Comparison of ENCODE assay signal across 19 cellular contexts in genomic region chr5:65127181-65127901, GRCh38.
A peak's percentile ranks its signal among the peaks of the same experiment; 100 is the strongest.
DNase-seq lines count a peak whose midpoint lies in the region; ATAC-seq and TF ChIP-seq lines count a peak whose summit lies in the region.
"Had no signal": no experiment of that assay in that cellular context is flagged by ENCODE, and none has a peak within 500 bp of the region (broad histone marks: within the 10 kb centered on the region; RNA-seq: fewer than 3 reads in every experiment).

No MANE protein-coding gene starts in this region.

- H3K27me3 ChIP-seq in heart right ventricle, result no peaks in the 10 kb centered on the region
- H3K27me3 ChIP-seq: tibial nerve had no signal

- intact Hi-C loops in heart right ventricle (cut with DNase I), result no loop called here
- intact Hi-C loops in Right ventricle myocardium superior (cut with DNase I), result no loop called here

- H3K27ac ChIP-seq in heart right ventricle (peak overlapping the region in 2 of 10 donors; percentile 29 to 68), mesodermal cell (ENCODE audit: low read depth, low read length, severe bottlenecking) (peak overlapping the region; percentile 74)
- H3K27ac ChIP-seq: tibial nerve had no signal

- TF ChIP-seq CTCF in heart right ventricle (IDR thresholded peaks at IDR 0.05), result no peak
- TF ChIP-seq CTCF in brain (conservative IDR thresholded peaks at IDR 0.05), result no peak

- peak overlapping the region; percentile 48 to 96 (median 84) for H3K27ac Mint-ChIP-seq in brain
- H3K27ac Mint-ChIP-seq: activated T-helper 2 cell treated with anti-CD3 and anti-CD28 coated beads, Interferon-gamma antibody, Interleukin-2, Interleukin-4, amounts not matched to agents 10 μg/mL and 5 μg/mL and 100 μg/mL, durations not matched to agents 14 hours and 24 hours and 36 hours; naive B cell; T-helper 1 cell treated with Interleukin-12 subunit alpha and Interleukin-12 subunit beta and Interleukin-4 antibody, amounts not matched to agents 30 μg/mL and 1 μg/mL, for 36 hours had no signal

- no peaks in the 10 kb centered on the region for H3K36me3 Mint-ChIP-seq in brain
- H3K36me3 Mint-ChIP-seq: naive B cell had no signal

- peaks cover 0 to 26% (median 10%) of the 10 kb centered on the region in 9 donors for H3K4me1 ChIP-seq in heart right ventricle
- H3K4me1 ChIP-seq in mesodermal cell (ENCODE audit: control insufficient read depth, insufficient read depth, low read length, poor library complexity, severe bottlenecking), result peaks cover 18% of the 10 kb centered on the region

- H3K4me3 ChIP-seq in heart right ventricle (no peak overlapping the region), mesodermal cell (ENCODE audit: extremely low read depth, insufficient read depth, low read length, poor library complexity, severe bottlenecking) (no peak overlapping the region)
- H3K4me3 ChIP-seq: HAP-1, skin epidermis, tibial nerve had no signal

- peak in 5 of 8 donors; percentile 27 to 58 (median 36) for ATAC-seq in heart right ventricle
- no peak for ATAC-seq in Right ventricle myocardium superior (ENCODE audit: poor library complexity)

- H3K4me1 Mint-ChIP-seq in brain, result peaks cover 41% of the 10 kb centered on the region
- H3K4me1 Mint-ChIP-seq: naive B cell had no signal

- no peaks in the 10 kb centered on the region for H3K9me3 Mint-ChIP-seq in brain
- H3K9me3 Mint-ChIP-seq: activated T-helper 2 cell treated with anti-CD3 and anti-CD28 coated beads, Interferon-gamma antibody, Interleukin-2, Interleukin-4, amounts not matched to agents 10 μg/mL and 5 μg/mL and 100 μg/mL, durations not matched to agents 14 hours and 24 hours and 36 hours; naive B cell; T-helper 1 cell treated with Interleukin-12 subunit alpha and Interleukin-12 subunit beta and Interleukin-4 antibody, amounts not matched to agents 30 μg/mL and 1 μg/mL, for 36 hours had no signal

- 63% methylated on average over 8 of the region's 8 CpGs for WGBS in heart right ventricle, 2 donors
- 50 to 70% methylated on average over 1 to 2 of the region's 8 CpGs for WGBS in mesodermal cell (ENCODE audit: insufficient coverage in 2 of 2), 2 experiments

- DNase-seq in heart right ventricle (no peak), Right ventricle myocardium superior (no peak), NOMO-1 treated with DMSO at 0.1 percent for 48 hours (lab: John Stamatoyannopoulos, UW; ENCODE audit: unreplicated experiment) (no peak), GF-D8 (lab: John Stamatoyannopoulos, UW) (no peak), mesenteric fat pad (ENCODE audit: low spot score) (no peak), AML-193 (lab: John Stamatoyannopoulos, UW) (no peak)
- DNase-seq: ACHN; activated CD4-positive, alpha-beta T cell treated with anti-CD3 and anti-CD28 coated beads for 48 hours; erythroblast; naive B cell; NCI-H2029; OCI-M1 had no signal

- H3K36me3 ChIP-seq in heart right ventricle (no peaks in the 10 kb centered on the region), mesodermal cell (ENCODE audit: control insufficient read depth, insufficient read depth, low read length) (no peaks in the 10 kb centered on the region)
- H3K36me3 ChIP-seq: HAP-1, tibial nerve had no signal

- no peaks in the 10 kb centered on the region for H3K9me3 ChIP-seq in heart right ventricle
- no peaks in the 10 kb centered on the region for H3K9me3 ChIP-seq in mesodermal cell (ENCODE audit: control insufficient read depth, low read length)
- H3K9me3 ChIP-seq: HAP-1, tibial nerve had no signal

- no peaks in the 10 kb centered on the region for H3K27me3 Mint-ChIP-seq in brain
- H3K27me3 Mint-ChIP-seq: naive B cell had no signal

- peak overlapping the region in 1 of 5 experiments; percentile 81 for H3K4me3 Mint-ChIP-seq in brain
- H3K4me3 Mint-ChIP-seq: naive B cell; T-helper 1 cell treated with Interleukin-12 subunit alpha and Interleukin-12 subunit beta and Interleukin-4 antibody, amounts not matched to agents 30 μg/mL and 1 μg/mL, for 36 hours had no signal
